Comparison of ENCODE assay signal across 3 cellular contexts in the genomic region with DNA sequence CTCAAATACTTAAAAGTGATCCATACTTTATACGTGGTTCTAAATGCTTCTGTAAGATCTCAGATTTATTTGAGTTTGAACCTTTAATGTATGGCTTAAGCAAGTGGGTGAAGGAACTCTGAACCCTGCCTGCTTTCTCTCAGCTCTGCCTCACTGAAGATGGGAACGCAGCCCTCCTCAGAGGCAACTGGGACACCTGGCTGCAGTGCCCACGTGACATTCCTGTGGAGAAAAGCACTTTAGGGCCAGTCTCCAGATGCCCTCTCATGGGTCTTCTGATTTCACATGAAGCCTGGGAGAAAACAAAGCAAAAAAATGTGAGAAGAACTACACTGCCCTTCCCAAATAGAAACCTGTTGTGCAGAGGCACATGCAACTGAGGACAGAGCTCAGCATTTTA.
"Had no signal": no experiment of that assay in that cellular context is flagged by ENCODE, and none has a peak within 500 bp of the region (broad histone marks: within the 10 kb centered on the region; RNA-seq: fewer than 3 reads in every experiment).

No MANE protein-coding gene starts in this region.

- H3K4me3 ChIP-seq: GM12878 had no signal

- DNase-seq: GDM1, GF-D8 had no signal
